Comparison of ENCODE assay signal across 10 cellular contexts in genomic region chr7:92427193-92427592, GRCh38. TPM values are rescaled to one million over a fixed set of nuclear protein-coding genes. Genes with fewer than 3 reads are reported as not detected.
"Had no signal": no experiment of that assay in that cellular context is flagged by ENCODE, and none has a peak within 500 bp of the region (broad histone marks: within the 10 kb centered on the region; RNA-seq: fewer than 3 reads in every experiment).

No MANE protein-coding gene starts in this region.

- H3K4me3 Mint-ChIP-seq: HFFc6 had no signal

- H3K27ac Mint-ChIP-seq: HFFc6 had no signal

- H3K9me3 ChIP-seq: HAP-1 had no signal

- H2AFZ ChIP-seq: GM23248 had no signal

- H3K9me3 Mint-ChIP-seq: HFFc6 had no signal

- H3K27ac ChIP-seq: GM23248 had no signal

- H3K36me3 ChIP-seq: HAP-1 had no signal

- FAIRE-seq: HTR-8/SVneo had no signal

- DNase-seq: GM23248, H7, HFFc6, IMR-90, KBM-7 had no signal

- H3K4me3 ChIP-seq: GM23248, HAP-1 had no signal

- H3K9ac ChIP-seq: GM23248 had no signal

- ATAC-seq: HCT116 had no signal

RNA-seq across cellular contexts. Expression of gene ERVW-1, which starts 50.6 kb away (rescaled TPM):
- total RNA-seq: GM23248, H4, HFFc6, HT-29, IMR-90 had no signal
- polyA plus RNA-seq: GM23248, IMR-90 had no signal
